ENCODE assay signal across 8 cellular contexts in genomic region chr13:24986826-24987225, GRCh38.
"Had no signal": no experiment of that assay in that cellular context is flagged by ENCODE, and none has a peak within 500 bp of the region (broad histone marks: within the 10 kb centered on the region; RNA-seq: fewer than 3 reads in every experiment).

No MANE protein-coding gene starts in this region.

- H3K9ac ChIP-seq: GM23248 had no signal

- DNase-seq: GM23248, GOT3, H9, HCEC 1CT, IMR-90 had no signal

- H3K4me3 ChIP-seq: GM23248, K562 had no signal

- FAIRE-seq: H54, HTR-8/SVneo, K562 had no signal

- H3K27ac ChIP-seq: GM23248 had no signal

- H2AFZ ChIP-seq: GM23248 had no signal
